In genomic region chr1:151346082-151346768, GRCh38 we compare ENCODE assay signal across 8 cellular contexts. TPM values are rescaled to one million over a fixed set of nuclear protein-coding genes. Genes with fewer than 3 reads are reported as not detected.
DNase-seq lines count a peak whose midpoint lies in the region; FAIRE-seq and TF ChIP-seq lines count a peak whose summit lies in the region.

No MANE protein-coding gene starts in this region.

- peaks cover 40% of the 10 kb centered on the region for H3K36me3 Mint-ChIP-seq in nephron progenitor cell (ENCODE audit: low read depth)

- H3K4me1 ChIP-seq in OCI-LY3 (ENCODE audit: low read length) = peaks cover 32% of the 10 kb centered on the region

- peak overlapping the region; percentile 99 for H3K9ac ChIP-seq in OCI-LY3 (ENCODE audit: low read length)

- H4K20me1 ChIP-seq in OCI-LY3 (ENCODE audit: insufficient read depth, low read length) = no peaks in the 10 kb centered on the region

- TF ChIP-seq CTCF in BJ (IDR thresholded peaks at IDR 0.05; ENCODE audit: insufficient read depth, low read depth, low read length) (no peak), OCI-LY3 (IDR thresholded peaks at IDR 0.05; ENCODE audit: low read depth, low read length) (peak; percentile 38), dorsolateral prefrontal cortex (IDR thresholded peaks at IDR 0.05 in 54 of 56, conservative IDR thresholded peaks at IDR 0.05 in 2 of 56; ENCODE audit: low read depth in 1 of 56, partially characterized antibody in 56 of 56) (no peak), nephron progenitor cell (IDR thresholded peaks at IDR 0.05) (no peak)

- POLR2A ChIA-PET in BJ (lab: Charles Lee) = no interaction called here

- peaks cover 29% of the 10 kb centered on the region for H3K79me2 ChIP-seq in OCI-LY3 (ENCODE audit: low read length)

- H3K36me3 ChIP-seq in BJ (ENCODE audit: control insufficient read depth, insufficient read depth, low read length) (peaks cover 7% of the 10 kb centered on the region), OCI-LY3 (replicated peaks; ENCODE audit: low read depth, low read length) (peaks cover 54% of the 10 kb centered on the region)

- H3K27me3 ChIP-seq in BJ (ENCODE audit: control insufficient read depth, insufficient read depth, low read length) (no peaks in the 10 kb centered on the region), OCI-LY3 (ENCODE audit: low read depth, low read length) (no peaks in the 10 kb centered on the region), dorsolateral prefrontal cortex (no peaks in the 10 kb centered on the region)

- peaks cover 5% of the 10 kb centered on the region for H3K27me3 Mint-ChIP-seq in nephron progenitor cell (ENCODE audit: low read depth, poor library complexity)

- H3K4me1 Mint-ChIP-seq in nephron progenitor cell = peaks cover 59% of the 10 kb centered on the region

- CTCF ChIA-PET in BJ (lab: Yijun Ruan, JAX) = no interaction called here

- DNase-seq in BJ (ENCODE audit: low read depth) = no peak
- DNase-seq in dorsolateral prefrontal cortex = no peak
- DNase-seq in nephron progenitor cell = no peak
- DNase-seq in stimulated activated CD4-positive, alpha-beta T cell treated with anti-CD3 and anti-CD28 coated beads, Interleukin-15, amount 100 ng/mL, for 24 hours = no peak
- no peak for DNase-seq in GF-D8 (lab: John Stamatoyannopoulos, UW)
- DNase-seq in RCC 7860 (ENCODE audit: low spot score) = no peak
- DNase-seq in kidney tubule cell (ENCODE audit: low spot score) = no peak

- peaks cover 10% of the 10 kb centered on the region for H3K9me3 Mint-ChIP-seq in nephron progenitor cell

- H3K27ac Mint-ChIP-seq in nephron progenitor cell = peak overlapping the region; percentile 100

- H3K27ac ChIP-seq in OCI-LY3 (ENCODE audit: low read length) = peak overlapping the region; percentile 94
- H3K27ac ChIP-seq in dorsolateral prefrontal cortex = peak overlapping the region in 56 of 59 donors; percentile 27 to 96 (median 83)

- H3K4me3 ChIP-seq in BJ (ENCODE audit: low read depth, low read length) = peak overlapping the region; percentile 75
- peak overlapping the region; percentile 88 for H3K4me3 ChIP-seq in OCI-LY3 (ENCODE audit: low read length)
- peak overlapping the region; percentile 55 to 95 (median 76) for H3K4me3 ChIP-seq in dorsolateral prefrontal cortex

- no peak for FAIRE-seq in RCC 7860 (lab: Jason Lieb, UNC)

- H2AFZ ChIP-seq in OCI-LY3 (ENCODE audit: low read depth, low read length) = no peak overlapping the region

- H3K9me3 ChIP-seq in OCI-LY3 (ENCODE audit: insufficient read depth, low read length) = no peaks in the 10 kb centered on the region

- peak overlapping the region; percentile 99 for H3K4me2 ChIP-seq in OCI-LY3 (ENCODE audit: low read length)

- H3K4me3 Mint-ChIP-seq in nephron progenitor cell = peak overlapping the region; percentile 93

- intact Hi-C loops in dorsolateral prefrontal cortex (cut with DNase I) = loop anchor here (1.0 to 5.0 kb wide), 4 partner anchors 51 to 149 kb away; partner anchors contain the start of genes PSMB4 (in 2 of the 2) and PIP5K1A (in 1 of the 2)

RNA-seq across cellular contexts. Expression of gene RFX5, which starts 0.8 kb away (rescaled TPM):
- 25.5 and 29.9 TPM in 2 replicates for polyA plus RNA-seq in BJ (2011; rRNA removed)
- 35.0 and 36.9 TPM in 2 replicates for polyA minus RNA-seq in BJ (2011; rRNA and poly(A)+ RNA removed)
- total RNA-seq in dorsolateral prefrontal cortex = 10 to 100 TPM; 21.1 to 65.9 (median 38.7) TPM

RNA-seq across cellular contexts. Expression of gene PI4KB, which starts 19.0 kb away (rescaled TPM):
- polyA plus RNA-seq in BJ (2011; rRNA removed) = 71.5 and 98.2 TPM in 2 replicates
- 82.1 and 133 TPM in 2 replicates for polyA minus RNA-seq in BJ (2011; rRNA and poly(A)+ RNA removed)
- 100 to 1,000 TPM in 23 of 120 experiments, 10 to 100 TPM in 97; 67.1 to 120 (median 92.2) TPM for total RNA-seq in dorsolateral prefrontal cortex

RNA-seq across cellular contexts. Expression of gene SELENBP1, which starts 26.3 kb away (rescaled TPM):
- polyA plus RNA-seq in BJ (2011; rRNA removed) = 27.9 and 47.9 TPM in 2 replicates
- 21.9 and 26.5 TPM in 2 replicates for polyA minus RNA-seq in BJ (2011; rRNA and poly(A)+ RNA removed)
- 100 to 1,000 TPM in 1 of 120 experiments, 10 to 100 TPM in 119; 14.5 to 109 (median 42.1) TPM for total RNA-seq in dorsolateral prefrontal cortex

RNA-seq across cellular contexts. Expression of gene PSMB4, which starts 53.1 kb away (rescaled TPM):
- 467 and 468 TPM in 2 replicates for polyA plus RNA-seq in BJ (2011; rRNA removed)
- 229 and 368 TPM in 2 replicates for polyA minus RNA-seq in BJ (2011; rRNA and poly(A)+ RNA removed)
- total RNA-seq in dorsolateral prefrontal cortex = 100 to 1,000 TPM; 103 to 226 (median 181) TPM
